In genomic region chr11:43555811-43556210, GRCh38 we compare ENCODE assay signal across 13 cellular contexts.
DNase-seq lines count a peak whose midpoint lies in the region; TF ChIP-seq lines count a peak whose summit lies in the region.
"Had no signal": no experiment of that assay in that cellular context is flagged by ENCODE, and none has a peak within 500 bp of the region (broad histone marks: within the 10 kb centered on the region; RNA-seq: fewer than 3 reads in every experiment).

No MANE protein-coding gene starts in this region.

- peaks cover 60% of the 10 kb centered on the region for H3K27me3 Mint-ChIP-seq in progenitor cell of endocrine pancreas

- no peaks in the 10 kb centered on the region for H3K9me3 Mint-ChIP-seq in progenitor cell of endocrine pancreas (ENCODE audit: low read depth)
- H3K9me3 Mint-ChIP-seq: activated T-helper 2 cell treated with anti-CD3 and anti-CD28 coated beads, Interferon-gamma antibody, Interleukin-2, Interleukin-4, amounts not matched to agents 10 μg/mL and 5 μg/mL and 100 μg/mL, durations not matched to agents 14 hours and 24 hours and 36 hours had no signal

- H3K4me3 ChIP-seq in cardiac muscle cell, result peak overlapping the region; percentile 33
- H3K4me3 ChIP-seq in ascending aorta, result no peak overlapping the region
- H3K4me3 ChIP-seq in H7 (ENCODE audit: insufficient read depth, low read depth, low read length), result no peak overlapping the region
- no peak overlapping the region for H3K4me3 ChIP-seq in stomach
- H3K4me3 ChIP-seq: spleen had no signal

- H3K27ac ChIP-seq in cardiac muscle cell (peak overlapping the region; percentile 84), ascending aorta (no peak overlapping the region), stomach (peak overlapping the region in 2 of 5 donors; percentile 28 to 30)

- TF ChIP-seq CTCF in cardiac muscle cell (IDR thresholded peaks at IDR 0.05; ENCODE audit: low read depth, low read length), result no peak
- no peak for TF ChIP-seq CTCF in progenitor cell of endocrine pancreas (IDR thresholded peaks at IDR 0.05; ENCODE audit: unreplicated experiment)
- TF ChIP-seq CTCF in ascending aorta (IDR thresholded peaks at IDR 0.05), result no peak
- no peak for TF ChIP-seq CTCF in stomach (IDR thresholded peaks at IDR 0.05)

- intact Hi-C loops in ascending aorta (cut with DNase I) (no loop called here), stomach (cut with DNase I; ENCODE audit: low total_unique reads) (no loop called here)

- H3K27me3 ChIP-seq in cardiac muscle cell (no peaks in the 10 kb centered on the region), ascending aorta (peaks cover 4% of the 10 kb centered on the region), H7 (ENCODE audit: control insufficient read depth, insufficient read depth, low read length) (peaks cover 36% of the 10 kb centered on the region), stomach (peaks cover 0 to 79% (median 27%) of the 10 kb centered on the region in 3 donors)

- H3K36me3 ChIP-seq in cardiac muscle cell (no peaks in the 10 kb centered on the region), ascending aorta (no peaks in the 10 kb centered on the region), H7 (replicated peaks; ENCODE audit: control insufficient read depth, insufficient read depth, low read length) (no peaks in the 10 kb centered on the region), stomach (no peaks in the 10 kb centered on the region)
- H3K36me3 ChIP-seq: spleen had no signal

- H3K4me1 ChIP-seq in cardiac muscle cell (ENCODE audit: low read depth) (peaks cover 59% of the 10 kb centered on the region), ascending aorta (peaks cover 0 to 5% of the 10 kb centered on the region in 2 donors), stomach (peaks cover 5 to 33% (median 18%) of the 10 kb centered on the region in 4 donors)

- H3K27ac Mint-ChIP-seq in progenitor cell of endocrine pancreas, result no peak overlapping the region
- H3K27ac Mint-ChIP-seq: activated T-helper 2 cell treated with anti-CD3 and anti-CD28 coated beads, Interferon-gamma antibody, Interleukin-2, Interleukin-4, amounts not matched to agents 10 μg/mL and 5 μg/mL and 100 μg/mL, durations not matched to agents 14 hours and 24 hours and 36 hours had no signal

- DNase-seq in HCEC 1CT (peak; percentile 31), SHP77 treated with DMSO at 0.1 percent for 48 hours (lab: John Stamatoyannopoulos, UW) (peak; percentile 82), cardiac muscle cell (ENCODE audit: low read depth in 1 of 2, low spot score in 1 of 2) (peak; percentile 53 to 63), progenitor cell of endocrine pancreas (ENCODE audit: low spot score, unreplicated experiment) (no peak), ascending aorta (ENCODE audit: low spot score in 2 of 2) (no peak), H7 (no peak), CD1c-positive myeloid dendritic cell (ENCODE audit: extremely low spot score) (no peak), stomach (no peak)
- DNase-seq: DMS79 treated with DMSO at 0.1 percent for 48 hours; effector CD8-positive, alpha-beta T cell; spleen; stimulated activated naive CD4-positive, alpha-beta T cell had no signal

- TF ChIP-seq POLR2A in stomach (IDR thresholded peaks at IDR 0.05), result no peak

- peak overlapping the region; percentile 29 for H3K4me3 Mint-ChIP-seq in progenitor cell of endocrine pancreas (ENCODE audit: low read depth)

- TF ChIP-seq EP300 in stomach (IDR thresholded peaks at IDR 0.05), result no peak

- 5 to 11% (median 8%) methylated on average over 5 of the region's 5 CpGs for WGBS in stomach, 5 donors

- H3K9me3 ChIP-seq in cardiac muscle cell (ENCODE audit: low read depth) (no peaks in the 10 kb centered on the region), ascending aorta (no peaks in the 10 kb centered on the region), stomach (no peaks in the 10 kb centered on the region)
- H3K9me3 ChIP-seq: spleen had no signal

- peaks cover 29% of the 10 kb centered on the region for H3K4me1 Mint-ChIP-seq in progenitor cell of endocrine pancreas (ENCODE audit: low read depth)

- no peaks in the 10 kb centered on the region for H3K36me3 Mint-ChIP-seq in progenitor cell of endocrine pancreas (ENCODE audit: insufficient read depth)

Comparison
In these comparisons a context has a peak if more than half of its experiments do, and no peak if none do; other contexts are left out.
1. DNase-seq: peak in HCEC 1CT (single experiment), SHP77 treated with DMSO at 0.1 percent for 48 hours (single experiment) and cardiac muscle cell (2 of 2); none in progenitor cell of endocrine pancreas (single experiment), ascending aorta (0 of 2), H7 (single experiment), CD1c-positive myeloid dendritic cell (single experiment) and stomach (single experiment).